Comparison of ENCODE assay signal across 8 cellular contexts in genomic region chr7:77415474-77415821, GRCh38. TPM values are rescaled to one million over a fixed set of nuclear protein-coding genes. Genes with fewer than 3 reads are reported as not detected.
DNase-seq lines count a peak whose midpoint lies in the region; ATAC-seq and TF ChIP-seq lines count a peak whose summit lies in the region.

No MANE protein-coding gene starts in this region.

- H3K4me3 ChIP-seq in BLaER1 treated with 17β-estradiol and CSF1 and Interleukin-3, amounts not matched to agents 10 nM and 100 nM, result peak overlapping the region; percentile 70 to 91 (median 72)
- H3K4me3 ChIP-seq in fibroblast of villous mesenchyme (ENCODE audit: low read depth, low read length) (peak overlapping the region; percentile 70), ovary (peak overlapping the region; percentile 77)

- peaks cover 26 to 74% (median 31%) of the 10 kb centered on the region in 10 experiments for H3K4me1 ChIP-seq in BLaER1 treated with 17β-estradiol and CSF1 and Interleukin-3, amounts not matched to agents 10 nM and 100 nM
- H3K4me1 ChIP-seq in ovary (ENCODE audit: insufficient read depth), result no peaks in the 10 kb centered on the region

- intact Hi-C loops in ovary (cut with DNase I), result no loop called here

- 2 to 6% (median 3%) methylated on average over 21 to 25 of the region's 25 CpGs for WGBS in ovary, 3 donors

- no peaks in the 10 kb centered on the region for H3K36me3 ChIP-seq in BLaER1 treated with 17β-estradiol and CSF1 and Interleukin-3, amounts not matched to agents 10 nM and 100 nM
- H3K36me3 ChIP-seq in ovary, result no peaks in the 10 kb centered on the region

- H3K9ac ChIP-seq in BLaER1 treated with 17β-estradiol and CSF1 and Interleukin-3, amounts not matched to agents 10 nM and 100 nM, result peak overlapping the region; percentile 72 to 99 (median 87)

- DNase-seq in GM19238 (ENCODE audit: insufficient read length, low spot score) (peak; percentile 35), fibroblast of villous mesenchyme (ENCODE audit: low read depth) (no peak), ovary (no peak), H4 (ENCODE audit: low spot score) (no peak), glomerular visceral epithelial cell (ENCODE audit: extremely low spot score) (no peak)
- peak; percentile 59 for DNase-seq in activated CD8-positive, alpha-beta memory T cell treated with anti-CD3 and anti-CD28 coated beads, Interleukin-2, amount 50 U/mL, for 48 hours

- TF ChIP-seq CTCF in fibroblast of villous mesenchyme (IDR thresholded peaks at IDR 0.05; ENCODE audit: insufficient read depth, low read depth, low read length), result no peak
- no peak for TF ChIP-seq CTCF in ovary (IDR thresholded peaks at IDR 0.05)

- H3K27me3 ChIP-seq in BLaER1 treated with 17β-estradiol and CSF1 and Interleukin-3, amounts not matched to agents 10 nM and 100 nM, result peaks cover 0 to 20% (median 0%) of the 10 kb centered on the region in 11 experiments; a peak in 8 of 22 replicates
- no peaks in the 10 kb centered on the region for H3K27me3 ChIP-seq in ovary

- TF ChIP-seq POLR2A in ovary (IDR thresholded peaks at IDR 0.05), result no peak

- peak; percentile 31 for ATAC-seq in HG03280 (IDR thresholded peaks at IDR 0.05; ENCODE audit: unreplicated experiment)

- H4K20me1 ChIP-seq in BLaER1 treated with 17β-estradiol and CSF1 and Interleukin-3, amounts not matched to agents 10 nM and 100 nM, result no peaks in the 10 kb centered on the region

- peak overlapping the region; percentile 77 to 96 (median 87) for H3K27ac ChIP-seq in BLaER1 treated with 17β-estradiol and CSF1 and Interleukin-3, amounts not matched to agents 10 nM and 100 nM
- peak overlapping the region; percentile 41 to 48 for H3K27ac ChIP-seq in ovary

- peak overlapping the region; percentile 93 to 100 (median 98) for H3K4me2 ChIP-seq in BLaER1 treated with 17β-estradiol and CSF1 and Interleukin-3, amounts not matched to agents 10 nM and 100 nM

- no peak for TF ChIP-seq EP300 in ovary (IDR thresholded peaks at IDR 0.05)

- no peaks in the 10 kb centered on the region for H3K9me3 ChIP-seq in BLaER1 treated with 17β-estradiol and CSF1 and Interleukin-3, amounts not matched to agents 10 nM and 100 nM (replicated peaks in 1 of 11)
- H3K9me3 ChIP-seq in ovary, result no peaks in the 10 kb centered on the region

RNA-seq across cellular contexts. Expression of gene GSAP, which starts 0.7 kb away (rescaled TPM):
- 8.7 and 13.8 TPM in 2 replicates for total RNA-seq in fibroblast of villous mesenchyme
- 10 to 100 TPM in 4 of 7 donors, 1 to 10 TPM in 3; 7.4 to 19.4 (median 11.2) TPM for total RNA-seq in ovary
- 10 to 100 TPM in 1 of 2 donors, 1 to 10 TPM in 1; 4.0 to 11.2 TPM for polyA plus RNA-seq in ovary
- 2.1 and 5.0 TPM in 2 replicates for total RNA-seq in H4 (2014; rRNA removed; shearing (Covaris generic))

Comparison
In these comparisons a context has a peak if more than half of its experiments do, and no peak if none do; other contexts are left out.
1. DNase-seq: peak in GM19238 (single experiment) and activated CD8-positive, alpha-beta memory T cell treated with anti-CD3 and anti-CD28 coated beads, Interleukin-2, amount 50 U/mL, for 48 hours (single experiment); none in fibroblast of villous mesenchyme (single experiment), ovary (0 of 5), H4 (single experiment) and glomerular visceral epithelial cell (single experiment).
2. Peak in every context shown above with its lines, with median percentiles within 50 percentile points of each other: H3K4me3 ChIP-seq.